In genomic region chr2:58042486-58042970, GRCh38 we compare ENCODE assay signal across 10 cellular contexts. TPM values are rescaled to one million over a fixed set of nuclear protein-coding genes. Genes with fewer than 3 reads are reported as not detected.
DNase-seq lines count a peak whose midpoint lies in the region; ATAC-seq and TF ChIP-seq lines count a peak whose summit lies in the region.
"Had no signal": no experiment of that assay in that cellular context is flagged by ENCODE, and none has a peak within 500 bp of the region (broad histone marks: within the 10 kb centered on the region; RNA-seq: fewer than 3 reads in every experiment).

No MANE protein-coding gene starts in this region.

- TF ChIP-seq EP300 in stomach (IDR thresholded peaks at IDR 0.05): no peak

- DNase-seq in DMS 273 (lab: John Stamatoyannopoulos, UW; ENCODE audit: unreplicated experiment) (peak; percentile 52), DMS 273 treated with DMSO at 0.1 percent for 48 hours (lab: John Stamatoyannopoulos, UW) (no peak), NCI-H1092 treated with DMSO at 0.1 percent for 48 hours (lab: John Stamatoyannopoulos, UW) (peak; percentile 18), stomach (no peak)
- DNase-seq: psoas muscle had no signal

- peaks cover 21% of the 10 kb centered on the region for H3K36me3 Mint-ChIP-seq in activated naive CD8-positive, alpha-beta T cell
- H3K36me3 Mint-ChIP-seq in nephron (ENCODE audit: low read depth): no peaks in the 10 kb centered on the region

- H3K27me3 Mint-ChIP-seq in activated naive CD8-positive, alpha-beta T cell: no peaks in the 10 kb centered on the region
- no peaks in the 10 kb centered on the region for H3K27me3 Mint-ChIP-seq in nephron (ENCODE audit: low read depth)

- H3K27ac ChIP-seq in stomach: no peak overlapping the region
- H3K27ac ChIP-seq: 22Rv1, psoas muscle had no signal

- H3K9me3 Mint-ChIP-seq in activated naive CD8-positive, alpha-beta T cell (ENCODE audit: low read depth): peaks cover 5% of the 10 kb centered on the region
- no peaks in the 10 kb centered on the region for H3K9me3 Mint-ChIP-seq in nephron

- no peak for TF ChIP-seq CTCF in nephron (IDR thresholded peaks at IDR 0.05; ENCODE audit: unreplicated experiment in 3 of 3)
- no peak for TF ChIP-seq CTCF in stomach (IDR thresholded peaks at IDR 0.05)

- H3K4me3 ChIP-seq in stomach: no peak overlapping the region
- H3K4me3 ChIP-seq: psoas muscle had no signal

- no peak for TF ChIP-seq POLR2A in stomach (IDR thresholded peaks at IDR 0.05)

- H3K4me1 Mint-ChIP-seq in activated naive CD8-positive, alpha-beta T cell (ENCODE audit: low read depth): peaks cover 36% of the 10 kb centered on the region
- H3K4me1 Mint-ChIP-seq in nephron: peaks cover 14% of the 10 kb centered on the region

- 17 to 25% (median 22%) methylated on average over 2 of the region's 2 CpGs for WGBS in stomach, 5 donors

- intact Hi-C loops in stomach (cut with DNase I; ENCODE audit: low total_unique reads): no loop called here

- H3K4me3 Mint-ChIP-seq in activated naive CD8-positive, alpha-beta T cell: peak overlapping the region; percentile 18
- no peak overlapping the region for H3K4me3 Mint-ChIP-seq in nephron

- no peaks in the 10 kb centered on the region for H3K36me3 ChIP-seq in stomach

- H3K27ac Mint-ChIP-seq in activated naive CD8-positive, alpha-beta T cell: peak overlapping the region; percentile 68
- peak overlapping the region in 2 of 3 experiments; percentile 23 to 50 for H3K27ac Mint-ChIP-seq in nephron

- H3K4me1 ChIP-seq in stomach: peaks cover 8 to 24% (median 16%) of the 10 kb centered on the region in 4 donors

- no peaks in the 10 kb centered on the region for H3K9me3 ChIP-seq in stomach
- H3K9me3 ChIP-seq: psoas muscle had no signal

- ATAC-seq in GM21423 (IDR thresholded peaks at IDR 0.05; ENCODE audit: unreplicated experiment) (no peak), HG03571 (IDR thresholded peaks at IDR 0.05; ENCODE audit: unreplicated experiment) (no peak)
- ATAC-seq: psoas muscle had no signal

- H3K27me3 ChIP-seq in stomach: no peaks in the 10 kb centered on the region

RNA-seq across cellular contexts. Expression of gene VRK2, which starts 4.1 kb away (rescaled TPM):
- 10 to 100 TPM; 11.1 to 29.9 (median 24.4) TPM for total RNA-seq in stomach
- 10 to 100 TPM; 10.0 to 11.3 (median 10.5) TPM for polyA plus RNA-seq in stomach

Comparison
In these comparisons a context has a peak if more than half of its experiments do, and no peak if none do; other contexts are left out.
1. DNase-seq: peak in DMS 273 (single experiment) and NCI-H1092 treated with DMSO at 0.1 percent for 48 hours (single experiment); none in DMS 273 treated with DMSO at 0.1 percent for 48 hours (single experiment) and stomach (single experiment).